ENCODE assay signal across 28 cellular contexts in genomic region chrX:21912220-21912619, GRCh38. TPM values are rescaled to one million over a fixed set of nuclear protein-coding genes. Genes with fewer than 3 reads are reported as not detected.
"Had no signal": no experiment of that assay in that cellular context is flagged by ENCODE, and none has a peak within 500 bp of the region (broad histone marks: within the 10 kb centered on the region; RNA-seq: fewer than 3 reads in every experiment).

No MANE protein-coding gene starts in this region.

- H3K4me1 ChIP-seq: ascending aorta, heart right ventricle had no signal

- H3K4me1 Mint-ChIP-seq: activated CD4-positive, alpha-beta memory T cell treated with anti-CD3 and anti-CD28 coated beads, Interleukin-2, amount 10 ng/mL, durations not matched to agents 7 days and 5 days; activated naive CD4-positive, alpha-beta T cell treated with anti-CD3 and anti-CD28 coated beads, Interleukin-2, amount 10 ng/mL, durations not matched to agents 7 days and 5 days; activated naive CD8-positive, alpha-beta T cell treated with anti-CD3 and anti-CD28 coated beads, Interleukin-2, amount 10 ng/mL, durations not matched to agents 7 days and 5 days; central memory CD8-positive, alpha-beta T cell; endodermal cell had no signal

- H3K9me3 ChIP-seq: ascending aorta, gastroesophageal sphincter, heart right ventricle had no signal

- H3K27ac ChIP-seq: ascending aorta, brain microvascular endothelial cell, coronary artery, dorsolateral prefrontal cortex, gastroesophageal sphincter, heart right ventricle had no signal

- H3K4me3 Mint-ChIP-seq: activated CD4-positive, alpha-beta memory T cell treated with anti-CD3 and anti-CD28 coated beads, Interleukin-2, amount 10 ng/mL, durations not matched to agents 7 days and 5 days; activated naive CD4-positive, alpha-beta T cell treated with anti-CD3 and anti-CD28 coated beads, Interleukin-2, amount 10 ng/mL, durations not matched to agents 7 days and 5 days; activated naive CD8-positive, alpha-beta T cell treated with anti-CD3 and anti-CD28 coated beads, Interleukin-2, amount 10 ng/mL, durations not matched to agents 7 days and 5 days; activated T-cell treated with anti-CD3 and anti-CD28 coated beads, Interleukin-2, amount 50 U/mL, for 4 hours; activated T-helper 1 cell treated with anti-CD3 and anti-CD28 coated beads, Interleukin-12 subunit alpha, Interleukin-12 subunit beta, Interleukin-2, Interleukin-4 antibody, amounts not matched to agents 30 ng/mL and 10 ng/mL and 1 ng/mL, durations not matched to agents 14 hours and 24 hours and 36 hours; central memory CD8-positive, alpha-beta T cell; dendritic cell treated with granulocyte-macrophage colony-stimulating factor and Interleukin-4, amounts not matched to agents 40 ng/mL and 50 ng/mL, for 4 days; endodermal cell had no signal

- H3K9me3 Mint-ChIP-seq: activated CD4-positive, alpha-beta memory T cell treated with anti-CD3 and anti-CD28 coated beads, Interleukin-2, amount 10 ng/mL, durations not matched to agents 7 days and 5 days; activated naive CD4-positive, alpha-beta T cell treated with anti-CD3 and anti-CD28 coated beads, Interleukin-2, amount 10 ng/mL, durations not matched to agents 7 days and 5 days; activated naive CD4-positive, alpha-beta T cell treated with anti-CD3 and anti-CD28 coated beads, Interleukin-2, amount 50 U/mL, for 72 hours; activated naive CD8-positive, alpha-beta T cell treated with anti-CD3 and anti-CD28 coated beads, Interleukin-2, amount 10 ng/mL, durations not matched to agents 7 days and 5 days; activated T-cell treated with anti-CD3 and anti-CD28 coated beads, Interleukin-2, amount 50 U/mL, for 4 hours; activated T-helper 1 cell treated with anti-CD3 and anti-CD28 coated beads, Interleukin-12 subunit alpha, Interleukin-12 subunit beta, Interleukin-2, Interleukin-4 antibody, amounts not matched to agents 30 ng/mL and 10 ng/mL and 1 ng/mL, durations not matched to agents 14 hours and 24 hours and 36 hours; central memory CD8-positive, alpha-beta T cell; dendritic cell treated with granulocyte-macrophage colony-stimulating factor and Interleukin-4, amounts not matched to agents 40 ng/mL and 50 ng/mL, for 4 days; endodermal cell had no signal

- H3K27ac Mint-ChIP-seq: activated CD4-positive, alpha-beta memory T cell treated with anti-CD3 and anti-CD28 coated beads, Interleukin-2, amount 10 ng/mL, durations not matched to agents 7 days and 5 days; activated naive CD4-positive, alpha-beta T cell treated with anti-CD3 and anti-CD28 coated beads, Interleukin-2, amount 10 ng/mL, durations not matched to agents 7 days and 5 days; activated naive CD8-positive, alpha-beta T cell treated with anti-CD3 and anti-CD28 coated beads, Interleukin-2, amount 10 ng/mL, durations not matched to agents 7 days and 5 days; activated T-helper 1 cell treated with anti-CD3 and anti-CD28 coated beads, Interleukin-12 subunit alpha, Interleukin-12 subunit beta, Interleukin-2, Interleukin-4 antibody, amounts not matched to agents 30 ng/mL and 10 ng/mL and 1 ng/mL, durations not matched to agents 14 hours and 24 hours and 36 hours; dendritic cell treated with granulocyte-macrophage colony-stimulating factor and Interleukin-4, amounts not matched to agents 40 ng/mL and 50 ng/mL, for 4 days; endodermal cell had no signal

- H3K36me3 ChIP-seq: ascending aorta, brain microvascular endothelial cell, gastroesophageal sphincter, heart right ventricle had no signal

- H3K36me3 Mint-ChIP-seq: activated naive CD4-positive, alpha-beta T cell treated with anti-CD3 and anti-CD28 coated beads, Interleukin-2, amount 10 ng/mL, durations not matched to agents 7 days and 5 days; activated naive CD4-positive, alpha-beta T cell treated with anti-CD3 and anti-CD28 coated beads, Interleukin-2, amount 50 U/mL, for 72 hours; activated naive CD8-positive, alpha-beta T cell treated with anti-CD3 and anti-CD28 coated beads, Interleukin-2, amount 10 ng/mL, durations not matched to agents 7 days and 5 days had no signal

- H3K27me3 ChIP-seq: ascending aorta, brain microvascular endothelial cell, gastroesophageal sphincter, heart right ventricle had no signal

- DNase-seq: activated CD4-positive, alpha-beta memory T cell treated with anti-CD3 and anti-CD28 coated beads, Interleukin-2, amount 10 ng/mL, durations not matched to agents 7 days and 5 days; activated CD4-positive, alpha-beta T cell treated with anti-CD3 and anti-CD28 coated beads for 48 hours; activated CD4-positive, alpha-beta T cell treated with anti-CD3 and anti-CD28 coated beads, Interleukin-2, amount 50 U/mL, for 4 hours; activated CD4-positive, CD25-positive, alpha-beta regulatory T cell; activated CD4-positive, CD25-positive, alpha-beta regulatory T cell treated with anti-CD3 and anti-CD28 coated beads, Interleukin-2, amount 50 U/mL, for 72 hours; activated CD8-positive, alpha-beta memory T cell treated with anti-CD3 and anti-CD28 coated beads, Interleukin-2, amount 50 U/mL, for 48 hours; activated gamma-delta T cell; activated naive CD4-positive, alpha-beta T cell; activated naive CD4-positive, alpha-beta T cell treated with anti-CD3 and anti-CD28 coated beads, Interleukin-2, amount 10 ng/mL, durations not matched to agents 7 days and 5 days; activated naive CD8-positive, alpha-beta T cell treated with anti-CD3 and anti-CD28 coated beads, Interleukin-2, amount 10 ng/mL, durations not matched to agents 7 days and 5 days; activated T-cell treated with anti-CD3 and anti-CD28 coated beads for 4 hours; activated T-cell treated with anti-CD3 and anti-CD28 coated beads, Interleukin-2, amount 50 U/mL, for 4 hours; brain microvascular endothelial cell; dorsolateral prefrontal cortex; effector memory CD4-positive, alpha-beta T cell; endodermal cell; foreskin melanocyte; heart right ventricle; T-helper 1 cell; T-helper 2 cell had no signal

- H3K4me3 ChIP-seq: ascending aorta, coronary artery, dorsolateral prefrontal cortex, gastroesophageal sphincter, heart right ventricle had no signal

- H3K27me3 Mint-ChIP-seq: activated CD4-positive, alpha-beta memory T cell treated with anti-CD3 and anti-CD28 coated beads, Interleukin-2, amount 10 ng/mL, durations not matched to agents 7 days and 5 days; activated naive CD4-positive, alpha-beta T cell treated with anti-CD3 and anti-CD28 coated beads, Interleukin-2, amount 10 ng/mL, durations not matched to agents 7 days and 5 days; activated naive CD8-positive, alpha-beta T cell treated with anti-CD3 and anti-CD28 coated beads, Interleukin-2, amount 10 ng/mL, durations not matched to agents 7 days and 5 days; central memory CD8-positive, alpha-beta T cell; dendritic cell treated with granulocyte-macrophage colony-stimulating factor and Interleukin-4, amounts not matched to agents 40 ng/mL and 50 ng/mL, for 4 days had no signal

- ATAC-seq: activated naive CD4-positive, alpha-beta T cell treated with anti-CD3 and anti-CD28 coated beads, Interleukin-2, amount 50 U/mL, for 72 hours; activated T-cell treated with anti-CD3 and anti-CD28 coated beads, Interleukin-2, amount 50 U/mL, for 4 hours; esophagus mucosa; gastroesophageal sphincter; heart right ventricle had no signal

RNA-seq across cellular contexts. Expression of gene YY2, which starts 56.4 kb away (rescaled TPM):
- total RNA-seq: ascending aorta had no signal
